In genomic region chr2:17752281-17752680, GRCh38 we compare ENCODE assay signal across 10 cellular contexts. TPM values are rescaled to one million over a fixed set of nuclear protein-coding genes. Genes with fewer than 3 reads are reported as not detected.
DNase-seq lines count a peak whose midpoint lies in the region; ATAC-seq, FAIRE-seq and TF ChIP-seq lines count a peak whose summit lies in the region.
"Had no signal": no experiment of that assay in that cellular context is flagged by ENCODE, and none has a peak within 500 bp of the region (broad histone marks: within the 10 kb centered on the region; RNA-seq: fewer than 3 reads in every experiment).

No MANE protein-coding gene starts in this region.

- H3K9me3 Mint-ChIP-seq in progenitor cell of endocrine pancreas (ENCODE audit: low read depth) = no peaks in the 10 kb centered on the region

- no peaks in the 10 kb centered on the region for H3K27me3 ChIP-seq in bronchial epithelial cell (ENCODE audit: control insufficient read depth, insufficient read depth, low read length)

- H3K36me3 Mint-ChIP-seq in progenitor cell of endocrine pancreas (ENCODE audit: insufficient read depth) = no peaks in the 10 kb centered on the region

- H3K4me3 ChIP-seq in bronchial epithelial cell (ENCODE audit: low read depth, low read length) = peak overlapping the region; percentile 93

- peak; percentile 22 for DNase-seq in NOMO-1 treated with DMSO at 0.1 percent for 48 hours (lab: John Stamatoyannopoulos, UW; ENCODE audit: unreplicated experiment)
- DNase-seq in NOMO-1 treated with dmso at 0.1 percent for 144 hours (lab: John Stamatoyannopoulos, UW; ENCODE audit: unreplicated experiment) = no peak
- no peak for DNase-seq in bronchial epithelial cell (ENCODE audit: low read depth)
- no peak for DNase-seq in progenitor cell of endocrine pancreas (ENCODE audit: low spot score, unreplicated experiment)
- DNase-seq in NCI-H2107 treated with DMSO at 0.1 percent for 48 hours (lab: John Stamatoyannopoulos, UW; ENCODE audit: unreplicated experiment) = no peak
- no peak for DNase-seq in T-helper 9 cell
- no peak for DNase-seq in dedifferentiated amniotic fluid mesenchymal stem cell (ENCODE audit: extremely low spot score)
- DNase-seq: 8988T, NCI-H2081 had no signal

- no peak for TF ChIP-seq CTCF in bronchial epithelial cell (IDR thresholded peaks at IDR 0.05; ENCODE audit: insufficient read depth, low read length, severe bottlenecking)
- TF ChIP-seq CTCF in progenitor cell of endocrine pancreas (IDR thresholded peaks at IDR 0.05; ENCODE audit: unreplicated experiment) = no peak

- no peaks in the 10 kb centered on the region for H3K27me3 Mint-ChIP-seq in progenitor cell of endocrine pancreas

- ATAC-seq in HG03432 (IDR thresholded peaks at IDR 0.05; ENCODE audit: unreplicated experiment) = peak; percentile 13

- peaks cover 17% of the 10 kb centered on the region for H3K4me1 Mint-ChIP-seq in progenitor cell of endocrine pancreas (ENCODE audit: low read depth)

- H3K36me3 ChIP-seq in bronchial epithelial cell (ENCODE audit: control insufficient read depth, insufficient read depth, low read length) = no peaks in the 10 kb centered on the region

- H3K4me3 Mint-ChIP-seq in progenitor cell of endocrine pancreas (ENCODE audit: low read depth) = peak overlapping the region; percentile 91

- FAIRE-seq in bronchial epithelial cell (lab: Jason Lieb, UNC) = no peak

- no peak overlapping the region for H3K27ac Mint-ChIP-seq in progenitor cell of endocrine pancreas

RNA-seq across cellular contexts. Expression of gene SMC6, which starts 1.3 kb away (rescaled TPM):
- total RNA-seq in bronchial epithelial cell = 20.5 and 23.0 TPM in 2 replicates
- total RNA-seq in progenitor cell of endocrine pancreas = 26.0 and 26.8 TPM in 2 replicates

RNA-seq across cellular contexts. Expression of gene GEN1, which starts 1.7 kb away (rescaled TPM):
- total RNA-seq in bronchial epithelial cell (2.6 and 2.7 TPM in 2 replicates), progenitor cell of endocrine pancreas (21.7 and 22.6 TPM in 2 replicates)
